ENCODE assay signal across 8 cellular contexts in the genomic region with DNA sequence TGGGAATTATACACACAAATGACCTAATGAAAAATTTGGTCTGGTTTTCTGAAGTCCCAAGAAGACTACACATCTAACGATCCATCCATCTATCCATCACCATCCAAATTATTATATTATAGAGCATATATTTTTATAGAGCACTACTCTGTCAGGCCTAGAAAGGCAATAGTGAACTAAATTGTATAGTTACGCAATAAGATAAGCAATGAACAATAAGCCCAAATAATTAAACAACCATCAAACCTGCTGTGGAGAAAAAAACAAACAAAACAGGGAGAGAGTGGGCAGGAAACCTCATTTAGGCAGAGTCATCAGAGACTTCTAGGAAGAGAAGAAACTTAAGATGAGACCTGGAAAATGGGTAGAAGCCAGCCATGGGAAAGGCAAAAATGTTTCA.
"Had no signal": no experiment of that assay in that cellular context is flagged by ENCODE, and none has a peak within 500 bp of the region (broad histone marks: within the 10 kb centered on the region; RNA-seq: fewer than 3 reads in every experiment).

No MANE protein-coding gene starts in this region.

- H3K27ac ChIP-seq: KMS-11 had no signal

- FAIRE-seq: HTR-8/SVneo had no signal

- H3K36me3 ChIP-seq: HAP-1 had no signal

- ATAC-seq: GM23338, HCT116 had no signal

- DNase-seq: H7, HFFc6, KBM-7 had no signal

- H3K9me3 ChIP-seq: HAP-1 had no signal

- H3K4me3 ChIP-seq: GM23338, HAP-1 had no signal

- H2AFZ ChIP-seq: GM23338 had no signal

- H3K4me1 ChIP-seq: HAP-1 had no signal

- H3K9ac ChIP-seq: KMS-11 had no signal

- H3K4me2 ChIP-seq: GM23338, KMS-11 had no signal
